3 cellular contexts compared by ENCODE assay signal in the genomic region with DNA sequence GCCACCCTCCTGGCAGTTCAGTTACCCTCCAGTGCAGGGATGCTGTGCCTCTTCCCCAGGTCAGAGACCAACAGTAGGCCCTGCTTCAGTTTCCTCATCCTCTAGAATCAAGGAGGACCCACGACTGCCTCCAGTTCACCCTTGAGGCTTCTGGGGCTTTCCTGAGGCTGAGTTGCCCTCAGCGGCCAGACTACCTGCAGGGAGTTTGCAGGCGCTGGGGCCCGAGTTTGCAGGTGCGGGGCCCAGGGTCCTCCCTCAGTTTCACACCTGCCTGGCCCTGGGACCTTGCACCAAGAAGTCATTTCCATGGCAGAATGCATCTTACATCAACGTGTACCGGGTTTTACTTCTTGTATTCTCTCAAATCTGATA.
TF ChIP-seq lines count a peak whose summit lies in the region.

No MANE protein-coding gene starts in this region.

TF ChIP-seq in A549, 52 proteins besides CTCF, POLR2A, EP300 and RAD21:
- TF ChIP-seq HDAC2 (IDR thresholded peaks at IDR 0.05): no peak
- no peak for TF ChIP-seq ZSCAN20 (CRISPR knock-in tag; IDR thresholded peaks at IDR 0.05)
- no peak for TF ChIP-seq FOXS1 (CRISPR knock-in tag; IDR thresholded peaks at IDR 0.05)
- TF ChIP-seq MYC (IDR thresholded peaks at IDR 0.05; ENCODE audit: borderline replicate concordance, low read length): no peak
- TF ChIP-seq ESRRA (IDR thresholded peaks at IDR 0.05; ENCODE audit: borderline replicate concordance, low read length): no peak
- TF ChIP-seq JUNB (IDR thresholded peaks at IDR 0.05): no peak
- TF ChIP-seq, protein P1, sequence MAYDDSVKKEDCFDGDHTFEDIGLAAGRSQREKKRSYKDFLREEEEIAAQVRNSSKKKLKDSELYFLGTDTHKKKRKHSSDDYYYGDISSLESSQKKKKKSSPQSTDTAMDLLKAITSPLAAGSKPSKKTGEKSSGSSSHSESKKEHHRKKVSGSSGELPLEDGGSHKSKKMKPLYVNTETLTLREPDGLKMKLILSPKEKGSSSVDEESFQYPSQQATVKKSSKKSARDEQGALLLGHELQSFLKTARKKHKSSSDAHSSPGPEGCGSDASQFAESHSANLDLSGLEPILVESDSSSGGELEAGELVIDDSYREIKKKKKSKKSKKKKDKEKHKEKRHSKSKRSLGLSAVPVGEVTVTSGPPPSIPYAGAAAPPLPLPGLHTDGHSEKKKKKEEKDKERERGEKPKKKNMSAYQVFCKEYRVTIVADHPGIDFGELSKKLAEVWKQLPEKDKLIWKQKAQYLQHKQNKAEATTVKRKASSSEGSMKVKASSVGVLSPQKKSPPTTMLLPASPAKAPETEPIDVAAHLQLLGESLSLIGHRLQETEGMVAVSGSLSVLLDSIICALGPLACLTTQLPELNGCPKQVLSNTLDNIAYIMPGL (CRISPR knock-in tag; IDR thresholded peaks at IDR 0.05; ENCODE audit: borderline replicate concordance): no peak
- TF ChIP-seq FOSL2 (IDR thresholded peaks at IDR 0.05): no peak
- no peak for TF ChIP-seq FOSL2 (CRISPR knock-in tag; IDR thresholded peaks at IDR 0.05)
- TF ChIP-seq USF2 (IDR thresholded peaks at IDR 0.05): no peak
- no peak for TF ChIP-seq CBX2 (IDR thresholded peaks at IDR 0.05; ENCODE audit: borderline replicate concordance, low read depth)
- TF ChIP-seq CEBPB (IDR thresholded peaks at IDR 0.05): no peak
- TF ChIP-seq NR3C1 (IDR thresholded peaks at IDR 0.05): no peak
- no peak for TF ChIP-seq HOXB5 (CRISPR knock-in tag; IDR thresholded peaks at IDR 0.05)
- no peak for TF ChIP-seq PHF8 (IDR thresholded peaks at IDR 0.05; ENCODE audit: borderline replicate concordance, low read depth)
- no peak for TF ChIP-seq PBX3 (IDR thresholded peaks at IDR 0.05)
- no peak for TF ChIP-seq MAFK (IDR thresholded peaks at IDR 0.05; ENCODE audit: partially characterized antibody)

TF ChIP-seq in HCT116, 20 proteins besides CTCF, POLR2A, EP300 and RAD21:
- no peak for TF ChIP-seq YY1 (IDR thresholded peaks at IDR 0.05; ENCODE audit: extremely low read depth, insufficient replicate concordance, low read depth, low read length)
TF ChIP-seq in HCT116: peak in this region for 0.

TF ChIP-seq in K562, 482 proteins besides CTCF, POLR2A, EP300 and RAD21:
- TF ChIP-seq GATAD2A (IDR thresholded peaks at IDR 0.05): no peak
